Comparison of ENCODE assay signal across 3 cellular contexts in genomic region chr12:10385181-10385613, GRCh38.
TF ChIP-seq lines count a peak whose summit lies in the region.

No MANE protein-coding gene starts in this region.

TF ChIP-seq in HCT116, 20 proteins besides CTCF, POLR2A, EP300 and RAD21 (continues in another document):
- no peak for TF ChIP-seq SIN3A (IDR thresholded peaks at IDR 0.05; ENCODE audit: low read depth)
- TF ChIP-seq EZH2 (IDR thresholded peaks at IDR 0.05), result no peak
- TF ChIP-seq EZH2phosphoT487 (IDR thresholded peaks at IDR 0.05; ENCODE audit: borderline replicate concordance), result no peak
- no peak for TF ChIP-seq MAX (IDR thresholded peaks at IDR 0.05)
- TF ChIP-seq ZFX (IDR thresholded peaks at IDR 0.05), result no peak
- TF ChIP-seq YY1 (IDR thresholded peaks at IDR 0.05; ENCODE audit: extremely low read depth, insufficient replicate concordance, low read depth, low read length), result no peak
- no peak for TF ChIP-seq CEBPB (IDR thresholded peaks at IDR 0.05; ENCODE audit: low read depth)
- no peak for TF ChIP-seq JUND (IDR thresholded peaks at IDR 0.05)
- TF ChIP-seq FOSL1 (IDR thresholded peaks at IDR 0.05; ENCODE audit: low read depth), result no peak
- TF ChIP-seq ZBTB33 (IDR thresholded peaks at IDR 0.05; ENCODE audit: extremely low read depth, insufficient replicate concordance, low read length), result no peak
- TF ChIP-seq ZNF274 (IDR thresholded peaks at IDR 0.05; ENCODE audit: low read depth, low read length), result no peak
- TF ChIP-seq POLR2AphosphoS5 (IDR thresholded peaks at IDR 0.05; ENCODE audit: low read depth, low read length), result no peak
- no peak for TF ChIP-seq ATF3 (IDR thresholded peaks at IDR 0.05)
- no peak for TF ChIP-seq SRF (IDR thresholded peaks at IDR 0.05; ENCODE audit: low read depth)
- no peak for TF ChIP-seq ELF1 (IDR thresholded peaks at IDR 0.05; ENCODE audit: borderline replicate concordance, low read depth)
- no peak for TF ChIP-seq REST (IDR thresholded peaks at IDR 0.05; ENCODE audit: low read depth)
- TF ChIP-seq TCF7L2 (IDR thresholded peaks at IDR 0.05; ENCODE audit: borderline replicate concordance, extremely low read depth, insufficient read depth, insufficient read length), result no peak

TF ChIP-seq in K562, 482 proteins besides CTCF, POLR2A, EP300 and RAD21:
- TF ChIP-seq ARID3B (CRISPR knock-in tag; IDR thresholded peaks at IDR 0.05; ENCODE audit: borderline replicate concordance) (no peak), FOXJ3 (CRISPR knock-in tag; IDR thresholded peaks at IDR 0.05) (no peak), ZNF699 (CRISPR knock-in tag; IDR thresholded peaks at IDR 0.05; ENCODE audit: insufficient replicate concordance) (no peak), GTF2F1 (IDR thresholded peaks at IDR 0.05; ENCODE audit: low read depth, low read length) (no peak), ZNF764 (CRISPR knock-in tag; IDR thresholded peaks at IDR 0.05; ENCODE audit: low read depth) (no peak), ATF3 (IDR thresholded peaks at IDR 0.05) (peak; percentile 35; the same call in 1 of the 2 replicates), ATF3 (CRISPR knock-in tag; conservative IDR thresholded peaks at IDR 0.05) (no peak), FOXP1 (CRISPR knock-in tag; IDR thresholded peaks at IDR 0.05) (no peak), ZNF507 (tag; conservative IDR thresholded peaks at IDR 0.05) (no peak), ZNF316 (IDR thresholded peaks at IDR 0.05) (0 out of 2 replicates have a peak, but pooled peaks have one; percentile 11), NFE2 (IDR thresholded peaks at IDR 0.05; ENCODE audit: low read depth) (0 out of 2 replicates have a peak, but pooled peaks have one; percentile 5)

TF ChIP-seq in WTC11, 78 proteins besides CTCF, POLR2A, EP300 and RAD21:
- TF ChIP-seq AFF4 (CRISPR knock-in tag; IDR thresholded peaks at IDR 0.05; ENCODE audit: borderline replicate concordance), result no peak
- TF ChIP-seq RORB (CRISPR knock-in tag; IDR thresholded peaks at IDR 0.05), result no peak
- no peak for TF ChIP-seq ZNF396 (CRISPR knock-in tag; IDR thresholded peaks at IDR 0.05; ENCODE audit: borderline replicate concordance)
- no peak for TF ChIP-seq ATF2 (CRISPR knock-in tag; IDR thresholded peaks at IDR 0.05; ENCODE audit: borderline replicate concordance, low read depth)
- TF ChIP-seq USF2 (CRISPR knock-in tag; IDR thresholded peaks at IDR 0.05), result no peak
- TF ChIP-seq NR2C2 (CRISPR knock-in tag; IDR thresholded peaks at IDR 0.05), result no peak
- no peak for TF ChIP-seq ZNF281 (CRISPR knock-in tag; IDR thresholded peaks at IDR 0.05)
- no peak for TF ChIP-seq MLX (CRISPR knock-in tag; IDR thresholded peaks at IDR 0.05)
